Comparison of ENCODE assay signal across 12 cellular contexts in the genomic region with DNA sequence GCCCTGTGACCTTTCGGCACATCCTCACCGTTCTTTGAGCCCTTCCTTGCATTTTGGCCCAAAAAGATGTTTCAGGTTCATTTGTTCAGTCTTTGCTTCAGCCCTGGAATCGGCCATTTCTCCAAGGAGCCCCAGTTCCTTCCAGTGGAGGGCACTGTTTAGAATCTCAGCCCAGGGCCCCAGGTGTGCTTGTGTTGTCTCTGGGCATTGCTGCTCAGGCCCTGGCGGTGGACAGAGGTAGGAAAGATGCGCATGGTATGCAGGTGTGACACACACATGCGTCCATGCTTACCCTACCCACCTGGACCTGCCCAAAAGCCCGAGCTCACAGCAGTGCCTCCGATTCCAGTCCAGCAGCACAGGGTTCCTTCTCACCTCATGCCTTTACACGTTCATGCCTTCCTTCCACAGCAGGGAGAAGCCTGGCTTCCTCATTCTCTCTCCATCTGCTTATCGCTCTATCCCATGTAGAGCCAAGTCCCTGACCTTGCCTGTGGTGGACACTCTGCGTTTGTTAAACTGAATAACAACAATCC.
DNase-seq lines count a peak whose midpoint lies in the region; ATAC-seq and TF ChIP-seq lines count a peak whose summit lies in the region.
"Had no signal": no experiment of that assay in that cellular context is flagged by ENCODE, and none has a peak within 500 bp of the region (broad histone marks: within the 10 kb centered on the region; RNA-seq: fewer than 3 reads in every experiment).

No MANE protein-coding gene starts in this region.

- H4K20me1 ChIP-seq in GM23248 (ENCODE audit: insufficient read depth), result no peaks in the 10 kb centered on the region

- no peak overlapping the region for H3K9ac ChIP-seq in GM23248

- H3K79me2 ChIP-seq in GM23248 (ENCODE audit: insufficient read depth), result no peaks in the 10 kb centered on the region

- H2AFZ ChIP-seq in GM23248, result no peak overlapping the region

- no peaks in the 10 kb centered on the region for H3F3A ChIP-seq in GM23248 (ENCODE audit: insufficient read depth)

- in situ Hi-C loops in GM23248 (cut with MboI), result loop anchor here (10.0 kb wide), 1 partner anchor 213 kb away; the partner anchor contains the start of gene FAM53B

- no peaks in the 10 kb centered on the region for H3K9me2 ChIP-seq in GM23248 (ENCODE audit: insufficient read depth)

- H3K36me3 ChIP-seq in BE2C (no peaks in the 10 kb centered on the region), GM23248 (ENCODE audit: low read depth) (no peaks in the 10 kb centered on the region)
- H3K36me3 ChIP-seq: tibial nerve had no signal

- H3K4me3 ChIP-seq in BE2C (ENCODE audit: low read depth, low read length), result no peak overlapping the region
- H3K4me3 ChIP-seq in GM23248, result no peak overlapping the region
- H3K4me3 ChIP-seq: tibial nerve had no signal

- 66% methylated on average over 9 to 11 of the region's 11 CpGs for WGBS in GM23248 (ENCODE audit: low coverage in 1 of 2, low lambda C conversion rate in 2 of 2, missing lambda C conversion rate in 2 of 2), 2 experiments

- H3K27me3 ChIP-seq in BE2C (no peaks in the 10 kb centered on the region), GM23248 (replicated peaks; ENCODE audit: insufficient read depth) (no peaks in the 10 kb centered on the region)
- H3K27me3 ChIP-seq: tibial nerve had no signal

- DNase-seq in BE2C (no peak), GM23248 (peak; percentile 28), SW480 (ENCODE audit: low spot score) (peak; percentile 31), islet precursor cell (peak; percentile 90), DMS79 (lab: John Stamatoyannopoulos, UW) (no peak), NCI-H1436 treated with DMSO at 0.1 percent for 48 hours (lab: John Stamatoyannopoulos, UW) (no peak), SK-N-DZ (ENCODE audit: low spot score) (no peak)
- DNase-seq: activated CD4-positive, alpha-beta T cell treated with anti-CD3 and anti-CD28 coated beads, Interleukin-2, amount 10 ng/mL, durations not matched to agents 24 days and 14 days; central memory CD4-positive, alpha-beta T cell; NCI-H2029 had no signal

- H3K4me1 ChIP-seq in BE2C (no peaks in the 10 kb centered on the region), GM23248 (ENCODE audit: insufficient read depth) (no peaks in the 10 kb centered on the region)

- TF ChIP-seq CTCF in BE2C (IDR thresholded peaks at IDR 0.05; ENCODE audit: low read depth, low read length), result peak; percentile 33; the same call in 1 of the 2 replicates

- ATAC-seq in GM21717 (IDR thresholded peaks at IDR 0.05; ENCODE audit: unreplicated experiment), result no peak

- H3K27ac ChIP-seq in GM23248, result no peak overlapping the region
- H3K27ac ChIP-seq: tibial nerve had no signal

- H3K4me2 ChIP-seq in GM23248 (ENCODE audit: unreplicated experiment), result no peak overlapping the region

- H3K9me3 ChIP-seq in BE2C (no peaks in the 10 kb centered on the region), GM23248 (ENCODE audit: low read depth) (no peaks in the 10 kb centered on the region)
- H3K9me3 ChIP-seq: tibial nerve had no signal

Comparison
In these comparisons a context has a peak if more than half of its experiments do, and no peak if none do; other contexts are left out.
1. DNase-seq: peak in GM23248 (single experiment), SW480 (single experiment) and islet precursor cell (single experiment); none in BE2C (single experiment), DMS79 (single experiment), NCI-H1436 treated with DMSO at 0.1 percent for 48 hours (single experiment) and SK-N-DZ (single experiment).